In the genomic region with DNA sequence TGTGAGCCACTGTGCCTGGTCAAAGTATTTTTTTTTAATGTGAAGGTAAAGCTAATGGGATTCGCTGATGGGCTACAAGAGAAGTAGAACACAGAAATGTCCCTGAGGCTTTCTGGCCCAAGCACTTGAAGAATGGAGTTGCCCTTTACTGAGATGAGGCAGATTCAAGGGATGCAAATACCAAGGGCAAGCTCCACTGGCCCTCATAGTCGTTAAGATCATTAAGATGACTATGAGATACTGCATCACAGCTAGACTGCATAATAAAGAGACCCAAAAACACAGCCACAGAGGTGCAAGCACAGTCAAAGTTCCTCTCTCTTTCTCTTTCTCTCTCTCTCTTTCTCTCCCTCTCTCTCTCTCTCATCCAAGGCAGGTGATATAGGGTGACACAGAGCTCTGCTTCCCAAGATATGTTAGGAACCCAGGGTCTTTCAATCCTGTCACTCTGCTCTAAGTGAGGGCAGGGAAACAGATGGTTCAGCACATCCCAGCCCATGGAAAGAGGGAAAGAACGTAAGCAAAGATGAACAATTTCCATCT, we compare ENCODE assay signal across 23 cellular contexts.
"Had no signal": no experiment of that assay in that cellular context is flagged by ENCODE, and none has a peak within 500 bp of the region (broad histone marks: within the 10 kb centered on the region; RNA-seq: fewer than 3 reads in every experiment).

No MANE protein-coding gene starts in this region.

- DNase-seq: effector CD4-positive, alpha-beta T cell; endodermal cell; erythroblast; foreskin keratinocyte; left colon; left ventricle myocardium superior; mesenchymal stem cell; naive thymus-derived CD4-positive, alpha-beta T cell; posterior cingulate gyrus; spleen; stimulated activated CD4-positive, alpha-beta T cell treated with anti-CD3 and anti-CD28 coated beads, Interleukin-15, amount 100 ng/mL, for 24 hours; stimulated activated CD4-positive, alpha-beta T cell treated with anti-CD3 and anti-CD28 coated beads, Interleukin-1b, Interleukin-23, amount 100 ng/mL, for 48 hours; stimulated activated CD4-positive, alpha-beta T cell treated with anti-CD3 and anti-CD28 coated beads, Interleukin-4, amount 100 ng/mL, for 24 hours; stomach; substantia nigra; transverse colon had no signal

- H3K27me3 Mint-ChIP-seq: naive thymus-derived CD4-positive, alpha-beta T cell had no signal

- H3K4me1 Mint-ChIP-seq: endodermal cell, neural crest cell had no signal

- H3K4me3 Mint-ChIP-seq: endodermal cell; naive thymus-derived CD4-positive, alpha-beta T cell; neural crest cell had no signal

- H3K27me3 ChIP-seq: foreskin keratinocyte, hepatocyte, spleen, stomach, transverse colon had no signal

- ATAC-seq: foreskin keratinocyte; left colon; left ventricle myocardium superior; naive thymus-derived CD4-positive, alpha-beta T cell; sciatic nerve had no signal

- H3K79me2 ChIP-seq: hepatocyte had no signal

- H3K27ac ChIP-seq: coronary artery, foreskin keratinocyte, hepatocyte, spleen, stomach, thoracic aorta, transverse colon had no signal

- FAIRE-seq: endothelial cell of umbilical vein had no signal

- H3K4me1 ChIP-seq: foreskin keratinocyte, stomach, transverse colon had no signal

- H3K4me3 ChIP-seq: coronary artery, hepatocyte, lung, spleen, stomach, thoracic aorta, transverse colon had no signal

- H3K4me2 ChIP-seq: hepatocyte had no signal

- H3K9me3 Mint-ChIP-seq: endodermal cell, neural crest cell had no signal

- H3K36me3 ChIP-seq: stomach, thoracic aorta, transverse colon had no signal

- H3K27ac Mint-ChIP-seq: endodermal cell had no signal
